ENCODE assay signal across 12 cellular contexts in the genomic region with DNA sequence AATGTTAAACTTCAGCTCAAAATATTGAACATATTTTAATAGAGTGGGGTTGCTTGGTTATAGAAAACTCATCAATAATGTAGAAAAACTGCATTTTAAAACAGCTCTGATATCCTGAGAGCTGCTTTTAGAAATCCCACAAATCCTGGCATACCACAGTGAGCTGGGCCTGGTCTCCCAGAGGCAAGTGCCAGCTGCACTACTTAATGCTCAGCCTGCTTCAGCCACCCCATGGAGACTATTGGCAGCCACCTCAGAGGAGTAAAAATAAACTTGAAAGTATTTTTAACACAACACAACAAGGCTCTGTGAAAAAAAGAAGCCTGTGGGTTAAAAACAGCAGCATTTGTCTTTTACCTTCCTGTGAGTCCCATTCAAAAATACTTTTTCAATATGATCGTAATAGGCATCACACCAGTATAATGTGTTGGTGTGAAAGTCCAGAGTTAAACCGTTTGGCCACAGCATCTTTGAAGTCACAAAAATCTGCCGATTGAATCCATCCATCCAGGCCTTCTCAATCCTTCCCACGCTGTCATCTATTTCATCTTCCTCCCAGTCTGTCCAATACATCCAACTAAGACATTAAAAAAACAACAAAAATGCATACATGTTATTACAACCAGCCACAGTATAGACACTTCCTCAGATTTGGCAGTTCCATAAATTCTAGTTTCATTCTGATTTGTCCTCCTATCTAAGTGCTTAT.
DNase-seq lines count a peak whose midpoint lies in the region; ATAC-seq and TF ChIP-seq lines count a peak whose summit lies in the region.
"Had no signal": no experiment of that assay in that cellular context is flagged by ENCODE, and none has a peak within 500 bp of the region (broad histone marks: within the 10 kb centered on the region; RNA-seq: fewer than 3 reads in every experiment).

No MANE protein-coding gene starts in this region.

- H3K9me3 ChIP-seq in MM.1S (replicated peaks; ENCODE audit: insufficient read depth, low read length) = no peaks in the 10 kb centered on the region
- H3K9me3 ChIP-seq: spleen had no signal

- H3K36me3 ChIP-seq in MM.1S (replicated peaks; ENCODE audit: insufficient read depth, low read length) = no peaks in the 10 kb centered on the region
- H3K36me3 ChIP-seq: spleen had no signal

- intact Hi-C loops in CD14-positive monocyte (cut with micrococcal nuclease) = no loop called here

- H3K4me3 Mint-ChIP-seq in CD14-positive monocyte = no peak overlapping the region

- H3K27me3 Mint-ChIP-seq in CD14-positive monocyte (ENCODE audit: low read depth in 3 of 3) = no peaks in the 10 kb centered on the region

- no peak for TF ChIP-seq CTCF in MM.1S (IDR thresholded peaks at IDR 0.05; ENCODE audit: low read length)
- no peak for TF ChIP-seq CTCF in CD14-positive monocyte (IDR thresholded peaks at IDR 0.05)

- H3K4me2 ChIP-seq in MM.1S (ENCODE audit: low read depth, low read length) = no peak overlapping the region

- no peaks in the 10 kb centered on the region for H3K9me2 ChIP-seq in MM.1S (replicated peaks; ENCODE audit: insufficient read depth, low read length)

- H4K20me1 ChIP-seq in MM.1S (ENCODE audit: insufficient read depth, low read length) = no peaks in the 10 kb centered on the region

- ATAC-seq in HG02870 (IDR thresholded peaks at IDR 0.05; ENCODE audit: unreplicated experiment) = no peak

- no peak overlapping the region for H3K27ac Mint-ChIP-seq in CD14-positive monocyte

- no peaks in the 10 kb centered on the region for H3K79me2 ChIP-seq in MM.1S (ENCODE audit: low read length)

- H3K4me3 ChIP-seq in MM.1S (ENCODE audit: low read length) = no peak overlapping the region
- H3K4me3 ChIP-seq: SK-N-MC, spleen had no signal

- DNase-seq in Ammon's horn (ENCODE audit: low spot score) (peak; percentile 84), NCI-H446 treated with DMSO at 0.1 percent for 48 hours (lab: John Stamatoyannopoulos, UW) (peak; percentile 86), fibroblast of gingiva (ENCODE audit: low read depth) (peak; percentile 54), midbrain (lab: John Stamatoyannopoulos, UW) (peak; percentile 71), MM.1S (no peak), CD14-positive monocyte (ENCODE audit: low spot score) (no peak), SKM-1 treated with dmso at 0.1 percent for 144 hours (lab: John Stamatoyannopoulos, UW; ENCODE audit: unreplicated experiment) (no peak)
- DNase-seq: activated CD4-positive, alpha-beta T cell treated with anti-CD3 and anti-CD28 coated beads for 48 hours; activated gamma-delta T cell; spleen had no signal

- no peaks in the 10 kb centered on the region for H3K27me3 ChIP-seq in MM.1S (replicated peaks; ENCODE audit: insufficient read depth, low read length)
- H3K27me3 ChIP-seq: spleen had no signal

- H3K9me3 Mint-ChIP-seq in CD14-positive monocyte = peaks cover 0 to 2% (median 0%) of the 10 kb centered on the region in 7 donors

- no peak overlapping the region for H3K9ac ChIP-seq in MM.1S (ENCODE audit: low read length)

- no peaks in the 10 kb centered on the region for H3K4me1 Mint-ChIP-seq in CD14-positive monocyte

- no peaks in the 10 kb centered on the region for H3K36me3 Mint-ChIP-seq in CD14-positive monocyte

- no peak overlapping the region for H2AFZ ChIP-seq in MM.1S (ENCODE audit: low read length)

- H3F3A ChIP-seq in MM.1S (ENCODE audit: insufficient read depth, low read length) = no peaks in the 10 kb centered on the region

- H3K4me1 ChIP-seq in MM.1S (ENCODE audit: low read length) = no peaks in the 10 kb centered on the region
- H3K4me1 ChIP-seq: spleen had no signal

- H3K27ac ChIP-seq in MM.1S (ENCODE audit: low read length) = no peak overlapping the region
- H3K27ac ChIP-seq: SK-N-MC, spleen had no signal

Comparison
In these comparisons a context has a peak if more than half of its experiments do, and no peak if none do; other contexts are left out.
1. DNase-seq: peak in Ammon's horn (single experiment), NCI-H446 treated with DMSO at 0.1 percent for 48 hours (single experiment), fibroblast of gingiva (single experiment) and midbrain (single experiment); none in MM.1S (single experiment), CD14-positive monocyte (single experiment) and SKM-1 treated with dmso at 0.1 percent for 144 hours (single experiment).